17 cellular contexts compared by ENCODE assay signal in genomic region chr20:34994509-34995131, GRCh38. TPM values are rescaled to one million over a fixed set of nuclear protein-coding genes. Genes with fewer than 3 reads are reported as not detected.
"Had no signal": no experiment of that assay in that cellular context is flagged by ENCODE, and none has a peak within 500 bp of the region (broad histone marks: within the 10 kb centered on the region; RNA-seq: fewer than 3 reads in every experiment).

No MANE protein-coding gene starts in this region.

- H3K27ac ChIP-seq: coronary artery, epithelial cell of prostate, parathyroid adenoma, tibial artery, WERI-Rb-1 had no signal

- H3K4me1 ChIP-seq: parathyroid adenoma, tibial artery had no signal

- H3K9me3 ChIP-seq: tibial artery had no signal

- H3K27me3 ChIP-seq: tibial artery had no signal

- H2AFZ ChIP-seq: parathyroid adenoma had no signal

- DNase-seq: activated CD4-positive, alpha-beta T cell treated with anti-CD3 and anti-CD28 coated beads, Interleukin-2, amount 10 ng/mL, durations not matched to agents 7 days and 5 days; activated CD4-positive, CD25-positive, alpha-beta regulatory T cell treated with anti-CD3 and anti-CD28 coated beads, Interleukin-2, amount 50 U/mL, for 72 hours; activated CD8-positive, alpha-beta memory T cell treated with anti-CD3 and anti-CD28 coated beads, Interleukin-2, amount 10 ng/mL, durations not matched to agents 7 days and 5 days; activated CD8-positive, alpha-beta T cell treated with anti-CD3 and anti-CD28 coated beads for 36 hours; activated naive CD8-positive, alpha-beta T cell treated with anti-CD3 and anti-CD28 coated beads for 36 hours; cerebellar nuclear complex; kidney; mesenchymal stem cell; stimulated activated CD4-positive, alpha-beta T cell treated with anti-CD3 and anti-CD28 coated beads, Interleukin-12 subunit alpha, Interleukin-12 subunit beta, amount 100 ng/mL, for 4 hours; SW 1271; tibial artery; WERI-Rb-1 had no signal

- H3K4me3 ChIP-seq: coronary artery, tibial artery had no signal

- ATAC-seq: activated CD8-positive, alpha-beta memory T cell treated with anti-CD3 and anti-CD28 coated beads, Interleukin-2, amount 10 ng/mL, durations not matched to agents 7 days and 5 days; activated CD8-positive, alpha-beta T cell treated with anti-CD3 and anti-CD28 coated beads for 36 hours; activated T-helper 17 cell treated with anti-CD3 and anti-CD28 coated beads, Interleukin-2, amount 50 U/mL, for 72 hours had no signal

- H3K79me2 ChIP-seq: parathyroid adenoma had no signal

RNA-seq across cellular contexts. Expression of gene MYH7B, which starts 39.0 kb away (rescaled TPM):
- total RNA-seq: fibroblast of villous mesenchyme had no signal
